Comparison of ENCODE assay signal across 14 cellular contexts in genomic region chr10:123327450-123327849, GRCh38.
DNase-seq lines count a peak whose midpoint lies in the region; ATAC-seq and TF ChIP-seq lines count a peak whose summit lies in the region.
"Had no signal": no experiment of that assay in that cellular context is flagged by ENCODE, and none has a peak within 500 bp of the region (broad histone marks: within the 10 kb centered on the region; RNA-seq: fewer than 3 reads in every experiment).

No MANE protein-coding gene starts in this region.

- H3K4me1 ChIP-seq in ascending aorta = no peaks in the 10 kb centered on the region

- H3K4me3 ChIP-seq in ascending aorta = no peak overlapping the region
- H3K4me3 ChIP-seq: coronary artery had no signal

- no peak for TF ChIP-seq CTCF in ascending aorta (IDR thresholded peaks at IDR 0.05)

- intact Hi-C loops in ascending aorta (cut with DNase I) = no loop called here

- no peaks in the 10 kb centered on the region for H3K27me3 ChIP-seq in ascending aorta

- H3K36me3 ChIP-seq in ascending aorta = no peaks in the 10 kb centered on the region

- ATAC-seq in GM18508 (IDR thresholded peaks at IDR 0.05; ENCODE audit: insufficient read depth, unreplicated experiment) = peak; percentile 53
- ATAC-seq in GM19468 (IDR thresholded peaks at IDR 0.05; ENCODE audit: extremely low read depth, unreplicated experiment) = peak; percentile 74
- peak; percentile 77 for ATAC-seq in HG02852 (IDR thresholded peaks at IDR 0.05; ENCODE audit: unreplicated experiment)
- peak; percentile 64 for ATAC-seq in HG03520 (IDR thresholded peaks at IDR 0.05; ENCODE audit: unreplicated experiment)

- no peaks in the 10 kb centered on the region for H3K9me3 ChIP-seq in ascending aorta

- DNase-seq in HuH-7 (ENCODE audit: low spot score) = no peak
- DNase-seq in activated T-cell treated with anti-CD3 and anti-CD28 coated beads for 4 hours = no peak
- no peak for DNase-seq in foreskin melanocyte
- no peak for DNase-seq in ascending aorta (ENCODE audit: low spot score in 2 of 2)
- DNase-seq: AML-193; DND-41; NCI-H1092; posterior cingulate gyrus; stimulated activated naive CD4-positive, alpha-beta T cell treated with Interleukin-2 at 50 U/mL for 16 hours had no signal

- H3K27ac ChIP-seq in ascending aorta = no peak overlapping the region
- H3K27ac ChIP-seq: coronary artery had no signal
